ENCODE assay signal across 8 cellular contexts in the genomic region with DNA sequence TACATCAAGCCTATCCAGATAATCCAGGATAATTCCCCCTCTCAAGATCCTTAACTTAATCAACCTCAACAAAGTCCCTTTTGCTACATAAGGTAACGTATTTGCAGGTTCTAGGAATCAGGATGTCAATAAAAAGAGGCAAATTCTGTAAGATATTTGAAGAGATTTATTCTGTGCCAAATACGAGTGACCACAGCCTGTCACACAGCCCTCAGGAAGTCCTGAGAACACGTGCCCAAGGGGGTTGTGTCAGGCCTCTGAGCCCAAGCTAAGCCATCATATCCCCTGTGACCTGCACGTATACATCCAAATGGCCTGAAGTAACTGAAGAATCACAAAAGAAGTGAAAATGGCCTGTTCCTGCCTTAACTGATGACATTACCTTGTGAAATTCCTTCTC.
DNase-seq lines count a peak whose midpoint lies in the region; ATAC-seq, FAIRE-seq and TF ChIP-seq lines count a peak whose summit lies in the region.
"Not testable (repeated sequence)": the region's sequence is repeated elsewhere in the genome, so short reads cannot be mapped to it uniquely, and the experiment has no call there.

No MANE protein-coding gene starts in this region.

- POLR2A ChIA-PET in OCI-LY7 (lab: Charles Lee) (interaction anchor here (1.2 to 4.1 kb wide), 3 partner anchors 11 to 20 kb away, joined by 4 to 35 read pairs (median 7); no protein-coding TSS in a partner anchor), GM12878 (lab: Charles Lee) (interaction anchor here (8.3 kb wide), 1 partner anchor 14 kb away, joined by 157 read pairs; no protein-coding TSS in a partner anchor)

- not testable (repeated sequence) for TF ChIP-seq RAD21 in GM12878 (IDR thresholded peaks at IDR 0.05; ENCODE audit: insufficient read depth, low read depth, low read length)

- H3K79me2 ChIP-seq in OCI-LY7 (ENCODE audit: insufficient read depth, low read depth, low read length); GM12878 (ENCODE audit: control insufficient read depth, insufficient read depth, low read length): not testable (repeated sequence)

- not testable (repeated sequence) for H3K4me3 ChIP-seq in BLaER1; HUES48 (ENCODE audit: low read depth, low read length); OCI-LY7 (ENCODE audit: low read depth, low read length, poor library complexity, severe bottlenecking); GM12878; spleen

- RAD21 ChIA-PET in GM12878 (lab: Charles Lee; ENCODE audit: unreplicated experiment) = interaction anchor here (2.1 to 8.6 kb wide), 6 partner anchors 9 to 376 kb away, joined by 8 to 147 read pairs (median 61); no protein-coding TSS in a partner anchor

- H2AFZ ChIP-seq in OCI-LY7 (ENCODE audit: low read length) (peak overlapping the region; percentile 52), GM12878 (ENCODE audit: control insufficient read depth, low read depth, low read length) (peak overlapping the region; percentile 77)

- peak; percentile 81 for FAIRE-seq in GM19239 (lab: Jason Lieb, UNC)
- not testable (repeated sequence) for FAIRE-seq in GM12878 (lab: Jason Lieb, UNC)

- SMC1A ChIA-PET in GM12878 (lab: Charles Lee; ENCODE audit: uncharacterized antibody, unreplicated experiment) = interaction anchor here (3.9 to 9.8 kb wide), 5 partner anchors 12 to 375 kb away, joined by 27 to 244 read pairs (median 183); no protein-coding TSS in a partner anchor

- H3K36me3 Mint-ChIP-seq in memory B cell = not testable (repeated sequence)

- 76% methylated on average over 4 of the region's 4 CpGs for WGBS in GM12878 (ENCODE audit: insufficient coverage, insufficient replicate concordance, low lambda C conversion rate, missing lambda C conversion rate)
- 53 to 74% (median 63%) methylated on average over 4 of the region's 4 CpGs for WGBS in spleen, 5 donors

- H3K9ac ChIP-seq in BLaER1; HUES48 (ENCODE audit: low read depth, low read length); GM12878 (ENCODE audit: control insufficient read depth, insufficient read depth, low read length): not testable (repeated sequence)

- peak overlapping the region; percentile 81 for H3K27ac Mint-ChIP-seq in memory B cell

- not testable (repeated sequence) for H3K4me3 Mint-ChIP-seq in memory B cell

- H3K4me1 ChIP-seq in BLaER1 (peaks cover 36% of the 10 kb centered on the region), HUES48 (ENCODE audit: control insufficient read depth, insufficient read depth, low read length) (peaks cover 48% of the 10 kb centered on the region), OCI-LY7 (ENCODE audit: insufficient read depth, low read length, poor library complexity, severe bottlenecking) (peaks cover 57% of the 10 kb centered on the region), GM12878 (ENCODE audit: control insufficient read depth, insufficient read depth, low read length) (peaks cover 46% of the 10 kb centered on the region), spleen (peaks cover 0 to 34% (median 15%) of the 10 kb centered on the region in 6 donors)

- H3K27me3 Mint-ChIP-seq in memory B cell = not testable (repeated sequence)

- not testable (repeated sequence) for TF ChIP-seq CTCF in OCI-LY7 (conservative IDR thresholded peaks at IDR 0.05; ENCODE audit: low read length); GM12878 (IDR thresholded peaks at IDR 0.05 in 2 of 3, conservative IDR thresholded peaks at IDR 0.05 in 1 of 3; ENCODE audit: control insufficient read depth in 2 of 3, extremely low read depth in 1 of 3, insufficient read depth in 1 of 3, low read depth in 3 of 3, low read length in 3 of 3); spleen (IDR thresholded peaks at IDR 0.05 in 8 of 11, conservative IDR thresholded peaks at IDR 0.05 in 3 of 11)

- H3K9me2 ChIP-seq in OCI-LY7 (ENCODE audit: insufficient read depth, low read length) = not testable (repeated sequence)

- H4K20me1 ChIP-seq in BLaER1; OCI-LY7 (ENCODE audit: insufficient read depth, low read length); GM12878 (ENCODE audit: control insufficient read depth, insufficient read depth): not testable (repeated sequence)

- H3K36me3 ChIP-seq in BLaER1; HUES48 (ENCODE audit: control insufficient read depth, insufficient read depth, low read length); OCI-LY7 (ENCODE audit: insufficient read depth, low read length); GM12878 (ENCODE audit: control insufficient read depth in 2 of 2, insufficient read depth in 2 of 2, low read length in 1 of 2); spleen: not testable (repeated sequence)

- H3K4me2 ChIP-seq in BLaER1 = 0 out of 2 replicates have a peak overlapping the region, but pooled peaks have one; percentile 19
- peak overlapping the region; percentile 55; the same call in 1 of the 2 replicates for H3K4me2 ChIP-seq in OCI-LY7 (ENCODE audit: low read length)
- H3K4me2 ChIP-seq in GM12878 (ENCODE audit: control insufficient read depth, insufficient read depth) = not testable (repeated sequence)

- H3K9me3 Mint-ChIP-seq in memory B cell = not testable (repeated sequence)

- H3K4me1 Mint-ChIP-seq in memory B cell = peaks cover 41% of the 10 kb centered on the region

- ATAC-seq in GM12878; memory B cell (ENCODE audit: low read depth): not testable (repeated sequence)

- not testable (repeated sequence) for TF ChIP-seq POLR2A in GM12878 (IDR thresholded peaks at IDR 0.05; ENCODE audit: low read depth, low read length); spleen (IDR thresholded peaks at IDR 0.05)

- not testable (repeated sequence) for H3K27me3 ChIP-seq in BLaER1; HUES48 (ENCODE audit: control insufficient read depth, insufficient read depth, low read length); GM12878 (replicated peaks in 1 of 2; ENCODE audit: control insufficient read depth in 2 of 2, insufficient read depth in 2 of 2, low read length in 1 of 2); spleen (replicated peaks in 1 of 7)

- H3K27ac ChIP-seq in BLaER1; OCI-LY7 (ENCODE audit: low read depth, low read length, poor library complexity, severe bottlenecking): not testable (repeated sequence)
- H3K27ac ChIP-seq in HUES48 (ENCODE audit: low read depth, low read length) (peak overlapping the region; percentile 76), GM12878 (ENCODE audit: control insufficient read depth, insufficient read depth) (peak overlapping the region; percentile 95), spleen (peak overlapping the region in 5 of 8 donors; percentile 14 to 70 (median 62))

- in situ Hi-C loops in GM12878 (cut with MboI) = not testable (repeated sequence)

- DNase-seq in GM19239 (ENCODE audit: insufficient read length, low spot score); OCI-LY7 (ENCODE audit: low spot score); GM12878 (ENCODE audit: low read depth, low spot score); memory B cell (ENCODE audit: low spot score in 2 of 2); spleen: not testable (repeated sequence)
- DNase-seq in NCI-H524 treated with DMSO at 0.1 percent for 48 hours (lab: John Stamatoyannopoulos, UW) = peak; percentile 58

- intact Hi-C loops in OCI-LY7 (cut with micrococcal nuclease; ENCODE audit: unreplicated experiment); spleen (cut with DNase I; ENCODE audit: low total_unique reads): not testable (repeated sequence)
- intact Hi-C loops in GM12878 (cut with micrococcal nuclease; ENCODE audit: unreplicated experiment) = loop anchor here (5.0 to 10.0 kb wide), 2 partner anchors 116 to 473 kb away; a partner anchor contains a TSS

- H3K9me3 ChIP-seq in BLaER1; HUES48 (ENCODE audit: control insufficient read depth, insufficient read depth, low read length); OCI-LY7 (ENCODE audit: low read length); GM12878 (replicated peaks; ENCODE audit: control insufficient read depth, insufficient read depth, low read length); spleen: not testable (repeated sequence)

- not testable (repeated sequence) for TF ChIP-seq EP300 in GM12878 (IDR thresholded peaks at IDR 0.05; ENCODE audit: borderline replicate concordance in 1 of 2, control insufficient read depth in 1 of 2, low read depth in 2 of 2, low read length in 2 of 2)

- not testable (repeated sequence) for BruUV-seq in OCI-LY7 (replicated peaks; lab: Mats Ljungman, UMichigan); GM12878 (replicated peaks; lab: Mats Ljungman, UMichigan)

- CTCF ChIA-PET in OCI-LY7 (lab: Charles Lee; ENCODE audit: unreplicated experiment) = not testable (repeated sequence)
- CTCF ChIA-PET in GM12878 (lab: Yijun Ruan, JAX) = interaction anchor here (1.9 to 8.3 kb wide), 3 partner anchors 17 to 379 kb away, joined by 4 to 235 read pairs (median 107); no protein-coding TSS in a partner anchor
